6 cellular contexts compared by ENCODE assay signal in the genomic region with DNA sequence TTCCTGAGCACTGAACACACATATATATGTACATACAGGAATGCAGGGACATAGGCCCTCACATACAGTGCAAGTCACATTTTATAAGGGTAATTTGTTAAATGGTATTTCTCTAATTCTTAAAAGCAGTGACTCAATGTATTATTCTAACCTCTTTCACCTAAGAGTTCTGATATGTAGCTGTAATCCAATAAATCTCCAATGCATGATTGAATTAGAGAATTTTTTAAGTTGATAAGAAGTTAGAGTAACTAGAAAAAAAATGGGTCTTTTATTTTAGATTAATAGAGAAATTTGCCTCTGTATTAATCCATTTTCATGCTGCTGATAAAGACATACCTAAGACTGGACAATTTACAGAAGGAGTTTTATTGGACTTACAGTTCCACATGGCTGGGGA.
"Had no signal": no experiment of that assay in that cellular context is flagged by ENCODE, and none has a peak within 500 bp of the region (broad histone marks: within the 10 kb centered on the region; RNA-seq: fewer than 3 reads in every experiment).

No MANE protein-coding gene starts in this region.

- H3K27ac Mint-ChIP-seq: IgD-negative memory B cell had no signal

- DNase-seq: IMR-90 had no signal

- H3K4me3 ChIP-seq: K562 had no signal

- H3K4me1 Mint-ChIP-seq: IgD-negative memory B cell had no signal

- FAIRE-seq: HepG2, HTR-8/SVneo, K562 had no signal

- H3K36me3 Mint-ChIP-seq: IgD-negative memory B cell had no signal

- H3K4me3 Mint-ChIP-seq: IgD-negative memory B cell had no signal

- H3K27ac ChIP-seq: HL-60 had no signal

- ATAC-seq: HepG2, K562 had no signal
